19 cellular contexts compared by ENCODE assay signal in genomic region chr12:66709444-66709773, GRCh38. TPM values are rescaled to one million over a fixed set of nuclear protein-coding genes. Genes with fewer than 3 reads are reported as not detected.
"Had no signal": no experiment of that assay in that cellular context is flagged by ENCODE, and none has a peak within 500 bp of the region (broad histone marks: within the 10 kb centered on the region; RNA-seq: fewer than 3 reads in every experiment).

No MANE protein-coding gene starts in this region.

- H3K27ac ChIP-seq: colonic mucosa, foreskin keratinocyte, hepatocyte, spleen, thyroid gland had no signal

- H3K27me3 Mint-ChIP-seq: brain had no signal

- H3K27ac Mint-ChIP-seq: activated CD8-positive, alpha-beta memory T cell treated with anti-CD3 and anti-CD28 coated beads, Interleukin-2, amount 10 ng/mL, durations not matched to agents 7 days and 5 days; activated T-helper 2 cell treated with anti-CD3 and anti-CD28 coated beads, Interferon-gamma antibody, Interleukin-2, Interleukin-4, amounts not matched to agents 10 μg/mL and 5 μg/mL and 100 μg/mL, durations not matched to agents 14 hours and 24 hours and 36 hours; brain; natural killer cell treated with Interleukin-12 subunit alpha and Interleukin-12 subunit beta and Interleukin-15 and Interleukin-18, amount 100 ng/mL, for 72 hours; stimulated activated memory B cell treated with anti-CD40 and anti-IgM and Interleukin-4, amounts not matched to agents 10 μg/mL and 1 μg/mL and 100 μg/mL, for 72 hours had no signal

- H3K4me1 ChIP-seq: colonic mucosa, foreskin keratinocyte, thyroid gland had no signal

- H3K4me3 Mint-ChIP-seq: activated CD8-positive, alpha-beta memory T cell treated with anti-CD3 and anti-CD28 coated beads, Interleukin-2, amount 10 ng/mL, durations not matched to agents 7 days and 5 days; brain; central memory CD8-positive, alpha-beta T cell; natural killer cell treated with Interleukin-12 subunit alpha and Interleukin-12 subunit beta and Interleukin-15 and Interleukin-18, amount 100 ng/mL, for 72 hours; stimulated activated memory B cell treated with anti-CD40 and anti-IgM and Interleukin-4, amounts not matched to agents 10 μg/mL and 1 μg/mL and 100 μg/mL, for 72 hours had no signal

- H3K36me3 ChIP-seq: colonic mucosa, spleen, thyroid gland had no signal

- DNase-seq: activated CD4-positive, alpha-beta T cell treated with anti-CD3 and anti-CD28 coated beads, Interleukin-2, amount 50 U/mL, for 1 hour; activated CD8-positive, alpha-beta memory T cell treated with anti-CD3 and anti-CD28 coated beads, Interleukin-2, amount 10 ng/mL, durations not matched to agents 7 days and 5 days; anterior cingulate cortex; colonic mucosa; foreskin keratinocyte; mesenchymal stem cell; spleen; stimulated activated CD4-positive, alpha-beta T cell treated with anti-CD3 and anti-CD28 coated beads, Interleukin-4, amount 100 ng/mL, for 4 hours; T-helper 1 cell; T1000; thyroid gland had no signal

- H3K36me3 Mint-ChIP-seq: brain; natural killer cell treated with Interleukin-12 subunit alpha and Interleukin-12 subunit beta and Interleukin-15 and Interleukin-18, amount 100 ng/mL, for 72 hours; stimulated activated memory B cell treated with anti-CD40 and anti-IgM and Interleukin-4, amounts not matched to agents 10 μg/mL and 1 μg/mL and 100 μg/mL, for 72 hours had no signal

- H3K9me3 ChIP-seq: colonic mucosa, thyroid gland had no signal

- H3K79me2 ChIP-seq: hepatocyte had no signal

- ATAC-seq: activated CD8-positive, alpha-beta memory T cell treated with anti-CD3 and anti-CD28 coated beads, Interleukin-2, amount 10 ng/mL, durations not matched to agents 7 days and 5 days; foreskin keratinocyte; natural killer cell treated with Interleukin-12 subunit alpha and Interleukin-12 subunit beta and Interleukin-15 and Interleukin-18, amount 100 ng/mL, for 72 hours; SK-N-SH treated with all-trans-retinoic acid at 6 μM for 48 hours had no signal

- H3K27me3 ChIP-seq: colonic mucosa, hepatocyte, spleen, thyroid gland had no signal

- H3K9me3 Mint-ChIP-seq: activated T-helper 2 cell treated with anti-CD3 and anti-CD28 coated beads, Interferon-gamma antibody, Interleukin-2, Interleukin-4, amounts not matched to agents 10 μg/mL and 5 μg/mL and 100 μg/mL, durations not matched to agents 14 hours and 24 hours and 36 hours; central memory CD8-positive, alpha-beta T cell; natural killer cell treated with Interleukin-12 subunit alpha and Interleukin-12 subunit beta and Interleukin-15 and Interleukin-18, amount 100 ng/mL, for 72 hours; stimulated activated memory B cell treated with anti-CD40 and anti-IgM and Interleukin-4, amounts not matched to agents 10 μg/mL and 1 μg/mL and 100 μg/mL, for 72 hours had no signal

- H3K4me3 ChIP-seq: colonic mucosa, hepatocyte, spleen, thyroid gland had no signal

RNA-seq across cellular contexts. Expression of gene GRIP1, which starts 30.5 kb away (rescaled TPM):
- total RNA-seq: activated T-helper 2 cell treated with anti-CD3 and anti-CD28 coated beads, Interferon-gamma antibody, Interleukin-2, Interleukin-4, amounts not matched to agents 10 μg/mL and 5 μg/mL and 100 μg/mL, durations not matched to agents 14 hours and 24 hours and 36 hours; fibroblast of lung had no signal
